Comparison of ENCODE assay signal across 2 cellular contexts in genomic region chr17:80513892-80514291, GRCh38.
TF ChIP-seq lines count a peak whose summit lies in the region.

No MANE protein-coding gene starts in this region.

TF ChIP-seq in A549, 52 proteins besides CTCF, POLR2A, EP300 and RAD21:
- no peak for TF ChIP-seq RARB (CRISPR knock-in tag; IDR thresholded peaks at IDR 0.05)
- no peak for TF ChIP-seq MAX (IDR thresholded peaks at IDR 0.05)
- TF ChIP-seq FOSB (CRISPR knock-in tag; IDR thresholded peaks at IDR 0.05) = no peak
- no peak for TF ChIP-seq ELK1 (IDR thresholded peaks at IDR 0.05; ENCODE audit: low read depth, low read length)
- no peak for TF ChIP-seq MYC (IDR thresholded peaks at IDR 0.05; ENCODE audit: borderline replicate concordance, low read length)
- no peak for TF ChIP-seq ESRRA (IDR thresholded peaks at IDR 0.05; ENCODE audit: borderline replicate concordance, low read length)
- no peak for TF ChIP-seq HES2 (IDR thresholded peaks at IDR 0.05)
- TF ChIP-seq MAZ (IDR thresholded peaks at IDR 0.05; ENCODE audit: borderline replicate concordance, low read depth, low read length) = no peak
- no peak for TF ChIP-seq HOXB13 (CRISPR knock-in tag; IDR thresholded peaks at IDR 0.05; ENCODE audit: low read depth)
- no peak for TF ChIP-seq CHD4 (IDR thresholded peaks at IDR 0.05; ENCODE audit: borderline replicate concordance)

TF ChIP-seq in HCT116, 20 proteins besides CTCF, POLR2A, EP300 and RAD21:
- TF ChIP-seq ZNF274 (IDR thresholded peaks at IDR 0.05; ENCODE audit: low read depth, low read length) = no peak
- TF ChIP-seq REST (IDR thresholded peaks at IDR 0.05; ENCODE audit: low read depth) = no peak
- no peak for TF ChIP-seq FOSL1 (IDR thresholded peaks at IDR 0.05; ENCODE audit: low read depth)
- TF ChIP-seq EGR1 (IDR thresholded peaks at IDR 0.05; ENCODE audit: low read depth) = no peak
- no peak for TF ChIP-seq CBX3 (IDR thresholded peaks at IDR 0.05; ENCODE audit: low read depth)
- TF ChIP-seq SP1 (IDR thresholded peaks at IDR 0.05; ENCODE audit: low read depth) = no peak
- no peak for TF ChIP-seq EZH2phosphoT487 (IDR thresholded peaks at IDR 0.05; ENCODE audit: borderline replicate concordance)
- no peak for TF ChIP-seq ZBTB33 (IDR thresholded peaks at IDR 0.05; ENCODE audit: extremely low read depth, insufficient replicate concordance, low read length)
- no peak for TF ChIP-seq TCF7L2 (IDR thresholded peaks at IDR 0.05; ENCODE audit: borderline replicate concordance, extremely low read depth, insufficient read depth, insufficient read length)
- TF ChIP-seq ATF3 (IDR thresholded peaks at IDR 0.05) = no peak
- no peak for TF ChIP-seq POLR2AphosphoS5 (IDR thresholded peaks at IDR 0.05; ENCODE audit: low read depth, low read length)
